Comparison of ENCODE assay signal across 1 cellular context in the genomic region with DNA sequence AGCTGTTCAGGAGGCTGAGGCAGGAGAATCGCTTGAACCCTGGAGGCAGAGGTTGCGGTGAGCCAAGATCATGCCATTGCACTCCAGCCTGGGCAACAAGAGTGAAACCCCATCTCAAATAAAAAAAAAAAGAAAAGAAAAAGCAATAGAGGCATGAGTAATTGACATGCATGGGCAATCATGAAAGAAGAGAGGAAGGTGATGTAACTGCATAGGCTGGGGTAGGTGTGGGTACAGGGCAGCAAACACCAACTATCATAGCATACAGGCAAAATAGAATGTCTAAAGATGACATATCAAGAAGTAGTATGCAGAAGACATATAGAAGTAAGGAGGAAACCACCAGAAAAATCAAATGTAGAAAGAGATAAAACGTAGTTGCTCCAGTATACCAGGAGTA.
TF ChIP-seq lines count a peak whose summit lies in the region.

No MANE protein-coding gene starts in this region.

TF ChIP-seq in HepG2, 621 proteins besides CTCF, POLR2A, EP300 and RAD21 (continued from another document):
- TF ChIP-seq TRIM22 (IDR thresholded peaks at IDR 0.05) (no peak), NR0B2 (CRISPR knock-in tag; IDR thresholded peaks at IDR 0.05) (no peak), HDAC1 (CRISPR knock-in tag; IDR thresholded peaks at IDR 0.05) (no peak), ZNF589 (CRISPR knock-in tag; conservative IDR thresholded peaks at IDR 0.05) (no peak), HMG20B (CRISPR knock-in tag; conservative IDR thresholded peaks at IDR 0.05) (no peak), ZNF224 (CRISPR knock-in tag; IDR thresholded peaks at IDR 0.05) (no peak), ESRRA (CRISPR knock-in tag; IDR thresholded peaks at IDR 0.05; ENCODE audit: low read depth) (no peak), ZNF782 (CRISPR knock-in tag; IDR thresholded peaks at IDR 0.05; ENCODE audit: borderline replicate concordance) (no peak), E2F2 (CRISPR knock-in tag; IDR thresholded peaks at IDR 0.05; ENCODE audit: borderline replicate concordance) (no peak), EED (CRISPR knock-in tag; IDR thresholded peaks at IDR 0.05) (no peak), CEBPZ (IDR thresholded peaks at IDR 0.05; ENCODE audit: low read length) (no peak), ZNF598 (CRISPR knock-in tag; IDR thresholded peaks at IDR 0.05; ENCODE audit: borderline replicate concordance) (no peak)
- TF ChIP-seq, protein P1, sequence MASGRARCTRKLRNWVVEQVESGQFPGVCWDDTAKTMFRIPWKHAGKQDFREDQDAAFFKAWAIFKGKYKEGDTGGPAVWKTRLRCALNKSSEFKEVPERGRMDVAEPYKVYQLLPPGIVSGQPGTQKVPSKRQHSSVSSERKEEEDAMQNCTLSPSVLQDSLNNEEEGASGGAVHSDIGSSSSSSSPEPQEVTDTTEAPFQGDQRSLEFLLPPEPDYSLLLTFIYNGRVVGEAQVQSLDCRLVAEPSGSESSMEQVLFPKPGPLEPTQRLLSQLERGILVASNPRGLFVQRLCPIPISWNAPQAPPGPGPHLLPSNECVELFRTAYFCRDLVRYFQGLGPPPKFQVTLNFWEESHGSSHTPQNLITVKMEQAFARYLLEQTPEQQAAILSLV (CRISPR knock-in tag; IDR thresholded peaks at IDR 0.05; ENCODE audit: borderline replicate concordance): no peak
